Comparison of ENCODE assay signal across 8 cellular contexts in genomic region chr1:218346391-218347204, GRCh38. TPM values are rescaled to one million over a fixed set of nuclear protein-coding genes. Genes with fewer than 3 reads are reported as not detected.
A peak's percentile ranks its signal among the peaks of the same experiment; 100 is the strongest.
DNase-seq lines count a peak whose midpoint lies in the region; ATAC-seq, FAIRE-seq and TF ChIP-seq lines count a peak whose summit lies in the region.

No MANE protein-coding gene starts in this region.

- intact Hi-C loops in CD4-positive, alpha-beta memory T cell (cut with micrococcal nuclease): loop anchor here (5.0 kb wide), 1 partner anchor 826 kb away; the partner anchor contains the start of gene LYPLAL1
- intact Hi-C loops in GM12878 (cut with micrococcal nuclease; ENCODE audit: unreplicated experiment): loop anchor here (5.0 kb wide), 1 partner anchor 1221 kb away; no protein-coding TSS in a partner anchor

- TF ChIP-seq RAD21 in GM12878 (IDR thresholded peaks at IDR 0.05; ENCODE audit: insufficient read depth, low read depth, low read length): no peak

- ATAC-seq in GM12878 (0 out of 3 replicates have a peak, but pooled peaks have one; percentile 9), HG02798 (IDR thresholded peaks at IDR 0.05; ENCODE audit: poor library complexity, unreplicated experiment) (no peak)

- SMC1A ChIA-PET in GM12878 (lab: Charles Lee; ENCODE audit: uncharacterized antibody, unreplicated experiment): interaction anchor here (0.5 kb wide), 1 partner anchor 181 kb away, joined by 3 read pairs; no protein-coding TSS in a partner anchor

- peak overlapping the region; percentile 63 for H3K9ac ChIP-seq in HUES64 (ENCODE audit: low read depth, low read length)
- no peak overlapping the region for H3K9ac ChIP-seq in GM12878 (ENCODE audit: control insufficient read depth, insufficient read depth, low read length)

- peak overlapping the region in 4 of 7 donors; percentile 37 to 89 (median 69) for H3K27ac Mint-ChIP-seq in CD4-positive, alpha-beta memory T cell

- peaks cover 43% of the 10 kb centered on the region for H3K4me1 ChIP-seq in CD4-positive, alpha-beta memory T cell (ENCODE audit: insufficient read depth, low read length)
- H3K4me1 ChIP-seq in HUES64 (ENCODE audit: insufficient read depth, low read length): peaks cover 14% of the 10 kb centered on the region; the same call in 1 of the 2 replicates
- H3K4me1 ChIP-seq in GM12878 (ENCODE audit: control insufficient read depth, insufficient read depth, low read length): peaks cover 5% of the 10 kb centered on the region

- peaks cover 3 to 9% of the 10 kb centered on the region in 2 donors for H3K27me3 Mint-ChIP-seq in CD4-positive, alpha-beta memory T cell

- WGBS in HUES64: under 1% methylated on average over 37 of the region's 39 CpGs
- 7% methylated on average over 33 of the region's 39 CpGs for WGBS in GM12878 (ENCODE audit: insufficient coverage, insufficient replicate concordance, low lambda C conversion rate, missing lambda C conversion rate)

- TF ChIP-seq EP300 in GM12878 (IDR thresholded peaks at IDR 0.05; ENCODE audit: borderline replicate concordance in 1 of 2, control insufficient read depth in 1 of 2, low read depth in 2 of 2, low read length in 2 of 2): no peak

- BruUV-seq in GM12878 (replicated peaks; lab: Mats Ljungman, UMichigan): no TSS peak

- DNase-seq in CD4-positive, alpha-beta memory T cell: peak in 2 of 5 donors; percentile 7 to 8
- DNase-seq in GM12878 (ENCODE audit: low read depth, low spot score) (no peak), kidney glomerular epithelial cell (lab: John Stamatoyannopoulos, UW) (peak; percentile 57), substantia nigra (lab: John Stamatoyannopoulos, UW) (peak in 10 of 49 donors; percentile 8 to 38 (median 20)), NK-92 (lab: John Stamatoyannopoulos, UW; ENCODE audit: unreplicated experiment) (no peak)
- no peak for DNase-seq in stimulated activated naive CD4-positive, alpha-beta T cell treated with Interleukin-2 at 50 U/mL for 16 hours (lab: John Stamatoyannopoulos, UW)

- H3K4me3 ChIP-seq in CD4-positive, alpha-beta memory T cell (ENCODE audit: low read length in 2 of 2): peak overlapping the region; percentile 40 to 47
- peak overlapping the region; percentile 64 for H3K4me3 ChIP-seq in HUES64 (ENCODE audit: low read length)
- peak overlapping the region; percentile 67 for H3K4me3 ChIP-seq in GM12878

- H3K4me2 ChIP-seq in GM12878 (ENCODE audit: control insufficient read depth, insufficient read depth): peak overlapping the region; percentile 98

- RAD21 ChIA-PET in GM12878 (lab: Charles Lee; ENCODE audit: unreplicated experiment): no interaction called here

- no peak for FAIRE-seq in GM12878 (lab: Jason Lieb, UNC)

- TF ChIP-seq POLR2A in GM12878 (IDR thresholded peaks at IDR 0.05; ENCODE audit: low read depth, low read length): no peak

- no peaks in the 10 kb centered on the region for H3K9me3 ChIP-seq in CD4-positive, alpha-beta memory T cell (ENCODE audit: control insufficient read depth in 1 of 2, low read length in 2 of 2)
- no peaks in the 10 kb centered on the region for H3K9me3 ChIP-seq in HUES64 (ENCODE audit: insufficient read depth, low read depth, low read length)
- no peaks in the 10 kb centered on the region for H3K9me3 ChIP-seq in GM12878 (replicated peaks; ENCODE audit: control insufficient read depth, insufficient read depth, low read length)

- CTCF ChIA-PET in CD4-positive, alpha-beta memory T cell (lab: Charles Lee; ENCODE audit: partially characterized antibody): interaction anchor here (1.1 to 1.2 kb wide), 2 partner anchors 11 to 25 kb away, joined by 3 read pairs; no protein-coding TSS in a partner anchor
- CTCF ChIA-PET in GM12878 (lab: Yijun Ruan, JAX): no interaction called here

- peak overlapping the region; percentile 28; the same call in 1 of the 2 replicates for H2AFZ ChIP-seq in GM12878 (ENCODE audit: control insufficient read depth, low read depth, low read length)

- no peak overlapping the region for H3K4me3 Mint-ChIP-seq in CD4-positive, alpha-beta memory T cell

- POLR2A ChIA-PET in CD4-positive, alpha-beta memory T cell (lab: Charles Lee; ENCODE audit: partially characterized antibody): interaction anchor here (2.8 kb wide), 1 partner anchor 61 kb away, joined by 7 read pairs; the partner anchor contains the start of gene RRP15
- POLR2A ChIA-PET in GM12878 (lab: Charles Lee): no interaction called here

- H4K20me1 ChIP-seq in GM12878 (ENCODE audit: control insufficient read depth, insufficient read depth): no peaks in the 10 kb centered on the region

- H3K27ac ChIP-seq in CD4-positive, alpha-beta memory T cell (ENCODE audit: low read depth, low read length): no peak overlapping the region
- H3K27ac ChIP-seq in HUES64 (ENCODE audit: low read depth, low read length): no peak overlapping the region
- H3K27ac ChIP-seq in GM12878 (ENCODE audit: control insufficient read depth, insufficient read depth): no peak overlapping the region
- H3K27ac ChIP-seq in substantia nigra (ENCODE audit: low read depth, low read length, poor library complexity, severe bottlenecking): peak overlapping the region; percentile 51

- no peaks in the 10 kb centered on the region for H3K79me2 ChIP-seq in GM12878 (ENCODE audit: control insufficient read depth, insufficient read depth, low read length)

- H3K27me3 ChIP-seq in CD4-positive, alpha-beta memory T cell (ENCODE audit: insufficient read depth, low read length): no peaks in the 10 kb centered on the region
- peaks cover 39% of the 10 kb centered on the region for H3K27me3 ChIP-seq in HUES64 (ENCODE audit: insufficient read depth, low read length)
- peaks cover 3 to 21% of the 10 kb centered on the region in 2 experiments for H3K27me3 ChIP-seq in GM12878 (replicated peaks in 1 of 2; ENCODE audit: control insufficient read depth in 2 of 2, insufficient read depth in 2 of 2, low read length in 1 of 2)

- H3K4me1 Mint-ChIP-seq in CD4-positive, alpha-beta memory T cell: peaks cover 26 to 38% (median 32%) of the 10 kb centered on the region in 4 donors

- in situ Hi-C loops in GM12878 (cut with MboI): loop anchor here (10.0 kb wide), 2 partner anchors 1218 to 1468 kb away; no protein-coding TSS in a partner anchor

- H3K36me3 Mint-ChIP-seq in CD4-positive, alpha-beta memory T cell: peaks cover 0 to 7% of the 10 kb centered on the region in 2 donors

- H3K9me3 Mint-ChIP-seq in CD4-positive, alpha-beta memory T cell: peaks cover 0 to 3% (median 0%) of the 10 kb centered on the region in 8 donors

- no peak for TF ChIP-seq CTCF in GM12878 (IDR thresholded peaks at IDR 0.05 in 2 of 3, conservative IDR thresholded peaks at IDR 0.05 in 1 of 3; ENCODE audit: control insufficient read depth in 2 of 3, extremely low read depth in 1 of 3, insufficient read depth in 1 of 3, low read depth in 3 of 3, low read length in 3 of 3)

- H3K36me3 ChIP-seq in CD4-positive, alpha-beta memory T cell (ENCODE audit: insufficient read depth, low read length): no peaks in the 10 kb centered on the region
- H3K36me3 ChIP-seq in HUES64 (ENCODE audit: insufficient read depth, low read length) (no peaks in the 10 kb centered on the region), GM12878 (ENCODE audit: control insufficient read depth in 2 of 2, insufficient read depth in 2 of 2, low read length in 1 of 2) (no peaks in the 10 kb centered on the region)

TF ChIP-seq in GM12878, 131 proteins besides CTCF, POLR2A, EP300 and RAD21 (continues in another document):
- TF ChIP-seq PRDM15 (CRISPR knock-in tag; IDR thresholded peaks at IDR 0.05) (no peak), SRF (IDR thresholded peaks at IDR 0.05; ENCODE audit: low read depth in 2 of 2, low read length in 2 of 2) (no peak)

RNA-seq across cellular contexts. Expression of gene TGFB2, which starts 1.5 kb away (rescaled TPM):
- total RNA-seq in CD4-positive, alpha-beta memory T cell: not detected
- not detected for polyA plus RNA-seq in CD4-positive, alpha-beta memory T cell
- polyA plus RNA-seq in HUES64 (2013, experiment 1 of 2): 1.1 TPM
- polyA plus RNA-seq in HUES64 (2013, experiment 2 of 2): 3.7 TPM
- not detected in 2 replicates for total RNA-seq in GM12878 (2013; cell fraction: nucleolus; rRNA removed)
- total RNA-seq in GM12878 (2014; rRNA removed) (0.16 TPM in 1 of 2 replicates, not detected in the other), GM12878 (2014; rRNA removed; fragmentation: Illumina TruSeq; extraction: Trizol) (0.04 and 0.18 TPM in 2 replicates), GM12878 (2021) (0.35 TPM in 1 of 2 replicates, not detected in the other)
- not detected for polyA plus RNA-seq in GM12878 (2011; ENCODE audit: low read depth)
- polyA plus RNA-seq in GM12878 (2011; rRNA removed) (0.03 TPM in 2 replicates), GM12878 (2014; fragmentation: Illumina TruSeq; extraction: Trizol) (0.03 TPM in 1 of 2 replicates, not detected in the other), GM12878 (2014; fragmentation: Nextera tagmentation; extraction: Ambion mirVana) (not detected), GM12878 (2014; rRNA removed) (not detected in 2 replicates), GM12878 (2016; fragmentation: Nextera tagmentation; extraction: Ambion mirVana) (under 1 TPM in 1 of 2 experiments, not detected in 1; 0.11 TPM)
- not detected in 2 replicates for polyA plus RNA-seq in GM12878 (2011; cell fraction: cytosol; rRNA removed)
- 0.03 and 0.04 TPM in 2 replicates for polyA plus RNA-seq in GM12878 (2011; cell fraction: nucleus; rRNA removed)
- polyA plus RNA-seq in GM12878 (2012): not detected in 2 replicates
- not detected in 2 replicates for polyA minus RNA-seq in GM12878 (2011; rRNA and poly(A)+ RNA removed)
- not detected in 2 replicates for polyA minus RNA-seq in GM12878 (2011; cell fraction: cytosol; rRNA and poly(A)+ RNA removed)
- under 0.01 and 0.29 TPM in 2 replicates for polyA minus RNA-seq in GM12878 (2011; cell fraction: nucleus; rRNA and poly(A)+ RNA removed)
